ENCODE assay signal across 10 cellular contexts in genomic region chr17:79006001-79006400, GRCh38. TPM values are rescaled to one million over a fixed set of nuclear protein-coding genes. Genes with fewer than 3 reads are reported as not detected.
DNase-seq lines count a peak whose midpoint lies in the region; ATAC-seq and TF ChIP-seq lines count a peak whose summit lies in the region.
"Had no signal": no experiment of that assay in that cellular context is flagged by ENCODE, and none has a peak within 500 bp of the region (broad histone marks: within the 10 kb centered on the region; RNA-seq: fewer than 3 reads in every experiment).

No MANE protein-coding gene starts in this region.

- H3K9me3 Mint-ChIP-seq in activated naive CD8-positive, alpha-beta T cell (ENCODE audit: low read depth), result no peaks in the 10 kb centered on the region
- H3K9me3 Mint-ChIP-seq in activated naive CD8-positive, alpha-beta T cell treated with anti-CD3 and anti-CD28 coated beads for 36 hours, result no peaks in the 10 kb centered on the region
- no peaks in the 10 kb centered on the region for H3K9me3 Mint-ChIP-seq in activated T-helper 17 cell treated with anti-CD3 and anti-CD28 coated beads, Interleukin-2, amount 50 U/mL, for 72 hours
- no peaks in the 10 kb centered on the region for H3K9me3 Mint-ChIP-seq in mesothelial cell of epicardium
- no peaks in the 10 kb centered on the region for H3K9me3 Mint-ChIP-seq in type B pancreatic cell
- no peaks in the 10 kb centered on the region for H3K9me3 Mint-ChIP-seq in natural killer cell treated with Interleukin-12 subunit alpha and Interleukin-12 subunit beta and Interleukin-15 and Interleukin-18, amount 100 ng/mL, for 72 hours

- H3K4me3 Mint-ChIP-seq in activated naive CD8-positive, alpha-beta T cell, result peak overlapping the region; percentile 56
- H3K4me3 Mint-ChIP-seq in activated naive CD8-positive, alpha-beta T cell treated with anti-CD3 and anti-CD28 coated beads for 36 hours, result no peak overlapping the region
- peak overlapping the region; percentile 96 for H3K4me3 Mint-ChIP-seq in activated T-helper 17 cell treated with anti-CD3 and anti-CD28 coated beads, Interleukin-2, amount 50 U/mL, for 72 hours
- no peak overlapping the region for H3K4me3 Mint-ChIP-seq in mesothelial cell of epicardium
- peak overlapping the region; percentile 47 for H3K4me3 Mint-ChIP-seq in type B pancreatic cell
- H3K4me3 Mint-ChIP-seq in natural killer cell treated with Interleukin-12 subunit alpha and Interleukin-12 subunit beta and Interleukin-15 and Interleukin-18, amount 100 ng/mL, for 72 hours, result no peak overlapping the region

- peaks cover 54% of the 10 kb centered on the region for H3K4me1 Mint-ChIP-seq in activated naive CD8-positive, alpha-beta T cell (ENCODE audit: low read depth)
- peaks cover 31% of the 10 kb centered on the region for H3K4me1 Mint-ChIP-seq in activated naive CD8-positive, alpha-beta T cell treated with anti-CD3 and anti-CD28 coated beads for 36 hours
- peaks cover 25% of the 10 kb centered on the region for H3K4me1 Mint-ChIP-seq in activated T-helper 17 cell treated with anti-CD3 and anti-CD28 coated beads, Interleukin-2, amount 50 U/mL, for 72 hours
- H3K4me1 Mint-ChIP-seq in mesothelial cell of epicardium, result peaks cover 31% of the 10 kb centered on the region
- peaks cover 24% of the 10 kb centered on the region for H3K4me1 Mint-ChIP-seq in type B pancreatic cell (ENCODE audit: unreplicated experiment)
- H3K4me1 Mint-ChIP-seq in natural killer cell treated with Interleukin-12 subunit alpha and Interleukin-12 subunit beta and Interleukin-15 and Interleukin-18, amount 100 ng/mL, for 72 hours (ENCODE audit: low read depth in 2 of 2), result peaks cover 42 to 60% of the 10 kb centered on the region in 2 donors

- H3K27ac Mint-ChIP-seq in activated naive CD8-positive, alpha-beta T cell, result peak overlapping the region; percentile 70
- no peak overlapping the region for H3K27ac Mint-ChIP-seq in activated naive CD8-positive, alpha-beta T cell treated with anti-CD3 and anti-CD28 coated beads for 36 hours
- H3K27ac Mint-ChIP-seq in activated T-helper 17 cell treated with anti-CD3 and anti-CD28 coated beads, Interleukin-2, amount 50 U/mL, for 72 hours, result peak overlapping the region; percentile 48
- peak overlapping the region; percentile 47 for H3K27ac Mint-ChIP-seq in mesothelial cell of epicardium
- H3K27ac Mint-ChIP-seq in type B pancreatic cell, result peak overlapping the region; percentile 78
- H3K27ac Mint-ChIP-seq in natural killer cell treated with Interleukin-12 subunit alpha and Interleukin-12 subunit beta and Interleukin-15 and Interleukin-18, amount 100 ng/mL, for 72 hours, result peak overlapping the region in 1 of 2 donors; percentile 80

- no peaks in the 10 kb centered on the region for H3K27me3 Mint-ChIP-seq in activated naive CD8-positive, alpha-beta T cell
- H3K27me3 Mint-ChIP-seq in activated naive CD8-positive, alpha-beta T cell treated with anti-CD3 and anti-CD28 coated beads for 36 hours, result no peaks in the 10 kb centered on the region
- no peaks in the 10 kb centered on the region for H3K27me3 Mint-ChIP-seq in activated T-helper 17 cell treated with anti-CD3 and anti-CD28 coated beads, Interleukin-2, amount 50 U/mL, for 72 hours
- H3K27me3 Mint-ChIP-seq in mesothelial cell of epicardium (ENCODE audit: low read depth), result no peaks in the 10 kb centered on the region
- H3K27me3 Mint-ChIP-seq in type B pancreatic cell, result no peaks in the 10 kb centered on the region
- H3K27me3 Mint-ChIP-seq in natural killer cell treated with Interleukin-12 subunit alpha and Interleukin-12 subunit beta and Interleukin-15 and Interleukin-18, amount 100 ng/mL, for 72 hours, result no peaks in the 10 kb centered on the region

- ATAC-seq in activated T-helper 17 cell treated with anti-CD3 and anti-CD28 coated beads, Interleukin-2, amount 50 U/mL, for 72 hours (replicated peaks), result no peak
- ATAC-seq in natural killer cell treated with Interleukin-12 subunit alpha and Interleukin-12 subunit beta and Interleukin-15 and Interleukin-18, amount 100 ng/mL, for 72 hours, result no peak

- no peaks in the 10 kb centered on the region for H3K36me3 Mint-ChIP-seq in activated naive CD8-positive, alpha-beta T cell
- peaks cover 11% of the 10 kb centered on the region for H3K36me3 Mint-ChIP-seq in activated naive CD8-positive, alpha-beta T cell treated with anti-CD3 and anti-CD28 coated beads for 36 hours
- H3K36me3 Mint-ChIP-seq in activated T-helper 17 cell treated with anti-CD3 and anti-CD28 coated beads, Interleukin-2, amount 50 U/mL, for 72 hours (ENCODE audit: low read depth), result peaks cover 55% of the 10 kb centered on the region
- H3K36me3 Mint-ChIP-seq in mesothelial cell of epicardium (peaks cover 2% of the 10 kb centered on the region), type B pancreatic cell (peaks cover 7% of the 10 kb centered on the region)
- no peaks in the 10 kb centered on the region for H3K36me3 Mint-ChIP-seq in natural killer cell treated with Interleukin-12 subunit alpha and Interleukin-12 subunit beta and Interleukin-15 and Interleukin-18, amount 100 ng/mL, for 72 hours

- no peak for DNase-seq in activated naive CD8-positive, alpha-beta T cell treated with anti-CD3 and anti-CD28 coated beads for 36 hours
- DNase-seq in mesothelial cell of epicardium (ENCODE audit: low spot score in 2 of 2, unreplicated experiment in 2 of 2) (no peak), type B pancreatic cell (ENCODE audit: extremely low spot score, unreplicated experiment) (no peak), cerebellar cortex (ENCODE audit: low spot score) (no peak), ureter (ENCODE audit: low spot score) (no peak)
- DNase-seq in natural killer cell treated with Interleukin-12 subunit alpha and Interleukin-12 subunit beta and Interleukin-15 and Interleukin-18, amount 100 ng/mL, for 72 hours (ENCODE audit: low spot score), result no peak
- DNase-seq: AML-193; stimulated activated CD4-positive, alpha-beta T cell treated with anti-CD3 and anti-CD28 coated beads, Interleukin-4, amount 100 ng/mL, for 4 hours had no signal

- no peak for TF ChIP-seq CTCF in mesothelial cell of epicardium (IDR thresholded peaks at IDR 0.05; ENCODE audit: unreplicated experiment)
- TF ChIP-seq CTCF in type B pancreatic cell (conservative IDR thresholded peaks at IDR 0.05), result no peak

RNA-seq across cellular contexts. Expression of gene CANT1, which starts 3.6 kb away (rescaled TPM):
- 10 to 100 TPM; 39.3 to 43.1 TPM for total RNA-seq in activated naive CD8-positive, alpha-beta T cell treated with anti-CD3 and anti-CD28 coated beads for 36 hours
- total RNA-seq in activated T-helper 17 cell treated with anti-CD3 and anti-CD28 coated beads, Interleukin-2, amount 50 U/mL, for 72 hours, result 10 to 100 TPM; 67.8 to 73.8 TPM
- total RNA-seq in mesothelial cell of epicardium, result 64.2 to 79.3 TPM (median 68.2 TPM) in 3 replicates
- total RNA-seq in type B pancreatic cell (ENCODE audit: low replicate concordance), result 75.1 and 105 TPM in 2 replicates
- total RNA-seq in ureter, result 53.7 TPM
- 10 to 100 TPM; 65.7 to 72.3 TPM for total RNA-seq in natural killer cell treated with Interleukin-12 subunit alpha and Interleukin-12 subunit beta and Interleukin-15 and Interleukin-18, amount 100 ng/mL, for 72 hours

RNA-seq across cellular contexts. Expression of gene C1QTNF1, which starts 18.0 kb away (rescaled TPM):
- total RNA-seq in activated naive CD8-positive, alpha-beta T cell treated with anti-CD3 and anti-CD28 coated beads for 36 hours, result under 1 TPM; 0.12 to 0.14 TPM
- total RNA-seq in activated T-helper 17 cell treated with anti-CD3 and anti-CD28 coated beads, Interleukin-2, amount 50 U/mL, for 72 hours, result not detected
- total RNA-seq in mesothelial cell of epicardium, result 21.9 to 22.1 TPM (median 22.1 TPM) in 3 replicates
- 8.7 and 9.4 TPM in 2 replicates for total RNA-seq in type B pancreatic cell (ENCODE audit: low replicate concordance)
- 108 TPM for total RNA-seq in ureter
- total RNA-seq in natural killer cell treated with Interleukin-12 subunit alpha and Interleukin-12 subunit beta and Interleukin-15 and Interleukin-18, amount 100 ng/mL, for 72 hours, result not detected

RNA-seq across cellular contexts. Expression of gene LGALS3BP, which starts 26.3 kb away (rescaled TPM):
- total RNA-seq in activated naive CD8-positive, alpha-beta T cell treated with anti-CD3 and anti-CD28 coated beads for 36 hours, result 10 to 100 TPM; 86.8 to 89.7 TPM
- total RNA-seq in activated T-helper 17 cell treated with anti-CD3 and anti-CD28 coated beads, Interleukin-2, amount 50 U/mL, for 72 hours, result 10 to 100 TPM; 44.8 to 48.2 TPM
- total RNA-seq in mesothelial cell of epicardium (373 to 393 TPM (median 375 TPM) in 3 replicates), type B pancreatic cell (ENCODE audit: low replicate concordance) (154 and 202 TPM in 2 replicates), ureter (393 TPM)
- total RNA-seq in natural killer cell treated with Interleukin-12 subunit alpha and Interleukin-12 subunit beta and Interleukin-15 and Interleukin-18, amount 100 ng/mL, for 72 hours, result 1 to 10 TPM; 3.4 to 6.7 TPM

Comparison
In these comparisons a context has a peak if more than half of its experiments do, and no peak if none do; other contexts are left out.
1. H3K4me3 Mint-ChIP-seq: peak in activated naive CD8-positive, alpha-beta T cell (single experiment), activated T-helper 17 cell treated with anti-CD3 and anti-CD28 coated beads, Interleukin-2, amount 50 U/mL, for 72 hours (single experiment) and type B pancreatic cell (single experiment); none in activated naive CD8-positive, alpha-beta T cell treated with anti-CD3 and anti-CD28 coated beads for 36 hours (single experiment), mesothelial cell of epicardium (single experiment) and natural killer cell treated with Interleukin-12 subunit alpha and Interleukin-12 subunit beta and Interleukin-15 and Interleukin-18, amount 100 ng/mL, for 72 hours (single experiment).
2. RNA of gene LGALS3BP, which starts 26.3 kb away (total RNA-seq): 393 TPM in ureter (single experiment), 373 to 393 TPM in mesothelial cell of epicardium, 154 to 202 TPM in type B pancreatic cell, 86.8 to 89.7 TPM in activated naive CD8-positive, alpha-beta T cell treated with anti-CD3 and anti-CD28 coated beads for 36 hours and 44.8 to 48.2 TPM in activated T-helper 17 cell treated with anti-CD3 and anti-CD28 coated beads, Interleukin-2, amount 50 U/mL, for 72 hours; 3.4 to 6.7 TPM in natural killer cell treated with Interleukin-12 subunit alpha and Interleukin-12 subunit beta and Interleukin-15 and Interleukin-18, amount 100 ng/mL, for 72 hours; every median in the first group is over 4 times any median in the second.